19 cellular contexts compared by ENCODE assay signal in genomic region chr11:112632866-112633505, GRCh38.
DNase-seq lines count a peak whose midpoint lies in the region; ATAC-seq, FAIRE-seq and TF ChIP-seq lines count a peak whose summit lies in the region.
"Had no signal": no experiment of that assay in that cellular context is flagged by ENCODE, and none has a peak within 500 bp of the region (broad histone marks: within the 10 kb centered on the region; RNA-seq: fewer than 3 reads in every experiment).

No MANE protein-coding gene starts in this region.

- no peak overlapping the region for H3K27ac Mint-ChIP-seq in activated naive CD4-positive, alpha-beta T cell treated with anti-CD3 and anti-CD28 coated beads for 36 hours
- H3K27ac Mint-ChIP-seq: CD14-positive monocyte had no signal

- TF ChIP-seq CTCF in bronchial epithelial cell (IDR thresholded peaks at IDR 0.05; ENCODE audit: insufficient read depth, low read length, severe bottlenecking) = no peak

- CTCF ChIA-PET in activated naive CD4-positive, alpha-beta T cell treated with anti-CD3 and anti-CD28 coated beads for 36 hours (lab: Charles Lee) = no interaction called here

- ATAC-seq in HG03442 (IDR thresholded peaks at IDR 0.05; ENCODE audit: unreplicated experiment) (no peak), GM19467 (IDR thresholded peaks at IDR 0.05; ENCODE audit: unreplicated experiment) (no peak)

- intact Hi-C loops in activated naive CD4-positive, alpha-beta T cell treated with anti-CD3 and anti-CD28 coated beads for 36 hours (cut with micrococcal nuclease) = no loop called here

- H3K27me3 ChIP-seq in bronchial epithelial cell (ENCODE audit: control insufficient read depth, insufficient read depth, low read length) = peaks cover 2% of the 10 kb centered on the region
- H3K27me3 ChIP-seq: Peyer's patch had no signal

- DNase-seq in Caki2 (ENCODE audit: low read depth) (peak; percentile 12), RPMI8226 (peak; percentile 93), bronchial epithelial cell (ENCODE audit: low read depth) (peak; percentile 40), iris pigment epithelial cell (ENCODE audit: low read depth) (peak; percentile 52), NK-92 (lab: John Stamatoyannopoulos, UW; ENCODE audit: unreplicated experiment) (no peak)
- no peak for DNase-seq in activated naive CD4-positive, alpha-beta T cell treated with anti-CD3 and anti-CD28 coated beads for 36 hours
- DNase-seq: 8988T, DMS 273 treated with DMSO at 0.1 percent for 48 hours, NCI-H1417 treated with DMSO at 0.1 percent for 48 hours, NCI-H187 treated with DMSO at 0.1 percent for 48 hours, NCI-H226, NCI-H526, Peyer's patch, Right ventricle myocardium superior had no signal

- no peak overlapping the region for H3K4me3 Mint-ChIP-seq in activated naive CD4-positive, alpha-beta T cell treated with anti-CD3 and anti-CD28 coated beads for 36 hours
- H3K4me3 Mint-ChIP-seq: CD14-positive monocyte had no signal

- H3K27me3 Mint-ChIP-seq in activated naive CD4-positive, alpha-beta T cell treated with anti-CD3 and anti-CD28 coated beads for 36 hours (ENCODE audit: low read depth) = peaks cover 14% of the 10 kb centered on the region

- no peaks in the 10 kb centered on the region for H3K9me3 Mint-ChIP-seq in activated naive CD4-positive, alpha-beta T cell treated with anti-CD3 and anti-CD28 coated beads for 36 hours

- FAIRE-seq in bronchial epithelial cell (lab: Jason Lieb, UNC) = no peak
- FAIRE-seq: G401.6, H54 had no signal

- H3K4me3 ChIP-seq in bronchial epithelial cell (ENCODE audit: low read depth, low read length) = no peak overlapping the region
- H3K4me3 ChIP-seq: Peyer's patch had no signal

- H3K36me3 ChIP-seq in bronchial epithelial cell (ENCODE audit: control insufficient read depth, insufficient read depth, low read length) = no peaks in the 10 kb centered on the region
- H3K36me3 ChIP-seq: Peyer's patch had no signal

- in situ Hi-C loops in Caki2 (cut with HindIII; ENCODE audit: low pct_unique_long_range_greater_than_20kb, low sequenced_read_pairs) = no loop called here

- no peaks in the 10 kb centered on the region for H3K36me3 Mint-ChIP-seq in activated naive CD4-positive, alpha-beta T cell treated with anti-CD3 and anti-CD28 coated beads for 36 hours (ENCODE audit: low read depth)
- H3K36me3 Mint-ChIP-seq: CD14-positive monocyte had no signal

- no peaks in the 10 kb centered on the region for H3K4me1 Mint-ChIP-seq in activated naive CD4-positive, alpha-beta T cell treated with anti-CD3 and anti-CD28 coated beads for 36 hours (ENCODE audit: low read depth)

Comparison
In these comparisons a context has a peak if more than half of its experiments do, and no peak if none do; other contexts are left out.
1. DNase-seq: peak in Caki2 (single experiment), RPMI8226 (single experiment), bronchial epithelial cell (single experiment) and iris pigment epithelial cell (single experiment); none in NK-92 (single experiment) and activated naive CD4-positive, alpha-beta T cell treated with anti-CD3 and anti-CD28 coated beads for 36 hours (single experiment).